ENCODE assay signal across 33 cellular contexts in genomic region chrX:118171354-118171753, GRCh38. TPM values are rescaled to one million over a fixed set of nuclear protein-coding genes. Genes with fewer than 3 reads are reported as not detected.
"Had no signal": no experiment of that assay in that cellular context is flagged by ENCODE, and none has a peak within 500 bp of the region (broad histone marks: within the 10 kb centered on the region; RNA-seq: fewer than 3 reads in every experiment).

No MANE protein-coding gene starts in this region.

- H3K36me3 ChIP-seq: ascending aorta, breast epithelium, cardiac muscle cell, esophagus muscularis mucosa, gastroesophageal sphincter had no signal

- H3K27me3 Mint-ChIP-seq: activated CD4-positive, alpha-beta T cell treated with anti-CD3 and anti-CD28 coated beads for 36 hours; activated CD4-positive, alpha-beta T cell treated with anti-CD3 and anti-CD28 coated beads, Interleukin-2, amount 10 ng/mL, durations not matched to agents 24 days and 14 days; activated CD8-positive, alpha-beta memory T cell treated with anti-CD3 and anti-CD28 coated beads, Interleukin-2, amount 10 ng/mL, durations not matched to agents 7 days and 5 days; activated naive CD4-positive, alpha-beta T cell treated with anti-CD3 and anti-CD28 coated beads, Interleukin-2, amount 10 ng/mL, durations not matched to agents 7 days and 5 days; dendritic cell treated with granulocyte-macrophage colony-stimulating factor and Interleukin-4, amounts not matched to agents 40 ng/mL and 50 ng/mL, for 4 days had no signal

- DNase-seq: activated CD4-positive, alpha-beta memory T cell treated with anti-CD3 and anti-CD28 coated beads for 36 hours; activated CD4-positive, alpha-beta T cell treated with anti-CD3 and anti-CD28 coated beads for 36 hours; activated CD4-positive, alpha-beta T cell treated with anti-CD3 and anti-CD28 coated beads, Interleukin-2, amount 10 ng/mL, durations not matched to agents 24 days and 14 days; activated CD4-positive, CD25-positive, alpha-beta regulatory T cell; activated CD4-positive, CD25-positive, alpha-beta regulatory T cell treated with anti-CD3 and anti-CD28 coated beads, Interleukin-2, amount 50 U/mL, for 72 hours; activated CD8-positive, alpha-beta memory T cell treated with anti-CD3 and anti-CD28 coated beads, Interleukin-2, amount 10 ng/mL, durations not matched to agents 7 days and 5 days; activated CD8-positive, alpha-beta memory T cell treated with anti-CD3 and anti-CD28 coated beads, Interleukin-2, amount 50 U/mL, for 4 hours; activated CD8-positive, alpha-beta T cell treated with anti-CD3 and anti-CD28 coated beads, Interleukin-2, amount 10 ng/mL, durations not matched to agents 7 days and 5 days; activated effector memory CD4-positive, alpha-beta T cell treated with anti-CD3 and anti-CD28 coated beads, Interleukin-2, amount 50 U/mL, for 16 hours; activated naive CD4-positive, alpha-beta T cell; activated naive CD4-positive, alpha-beta T cell treated with anti-CD3 and anti-CD28 coated beads, Interleukin-2, amount 10 ng/mL, durations not matched to agents 7 days and 5 days; activated naive CD8-positive, alpha-beta T cell treated with anti-CD3 and anti-CD28 coated beads, Interleukin-2, amount 10 ng/mL, durations not matched to agents 7 days and 5 days; activated T-cell treated with anti-CD3 and anti-CD28 coated beads, Interleukin-2, amount 50 U/mL, for 1 hour; activated T-cell treated with anti-CD3 and anti-CD28 coated beads, Interleukin-2, amount 50 U/mL, for 48 hours; central memory CD4-positive, alpha-beta T cell; cerebellar nuclear complex; dorsolateral prefrontal cortex; effector memory CD4-positive, alpha-beta T cell; erythroblast; foreskin melanocyte; T-helper 2 cell had no signal

- H3K27me3 ChIP-seq: ascending aorta, cardiac muscle cell, esophagus muscularis mucosa, gastroesophageal sphincter had no signal

- ATAC-seq: activated CD4-positive, alpha-beta T cell treated with anti-CD3 and anti-CD28 coated beads for 36 hours; activated CD8-positive, alpha-beta memory T cell treated with anti-CD3 and anti-CD28 coated beads, Interleukin-2, amount 10 ng/mL, durations not matched to agents 7 days and 5 days; activated CD8-positive, alpha-beta T cell treated with anti-CD3 and anti-CD28 coated beads, Interleukin-2, amount 10 ng/mL, durations not matched to agents 7 days and 5 days; activated naive CD4-positive, alpha-beta T cell treated with anti-CD3 and anti-CD28 coated beads, Interleukin-2, amount 50 U/mL, for 72 hours; gastroesophageal sphincter had no signal

- H3K27ac ChIP-seq: ascending aorta, breast epithelium, cardiac muscle cell, coronary artery, dorsolateral prefrontal cortex, esophagus muscularis mucosa, gastroesophageal sphincter had no signal

- H3K4me1 ChIP-seq: ascending aorta, breast epithelium, gastroesophageal sphincter had no signal

- H3K9me3 ChIP-seq: ascending aorta, breast epithelium, esophagus muscularis mucosa, gastroesophageal sphincter had no signal

- H3K36me3 Mint-ChIP-seq: activated CD4-positive, alpha-beta memory T cell treated with anti-CD3 and anti-CD28 coated beads for 36 hours; activated CD8-positive, alpha-beta memory T cell treated with anti-CD3 and anti-CD28 coated beads, Interleukin-2, amount 10 ng/mL, durations not matched to agents 7 days and 5 days; activated naive CD4-positive, alpha-beta T cell treated with anti-CD3 and anti-CD28 coated beads, Interleukin-2, amount 10 ng/mL, durations not matched to agents 7 days and 5 days; activated naive CD4-positive, alpha-beta T cell treated with anti-CD3 and anti-CD28 coated beads, Interleukin-2, amount 50 U/mL, for 72 hours; activated naive CD8-positive, alpha-beta T cell treated with anti-CD3 and anti-CD28 coated beads, Interleukin-2, amount 10 ng/mL, durations not matched to agents 7 days and 5 days; brain had no signal

- H3K9me3 Mint-ChIP-seq: activated CD4-positive, alpha-beta memory T cell treated with anti-CD3 and anti-CD28 coated beads for 36 hours; activated CD4-positive, alpha-beta T cell treated with anti-CD3 and anti-CD28 coated beads, Interleukin-2, amount 10 ng/mL, durations not matched to agents 24 days and 14 days; activated naive CD4-positive, alpha-beta T cell treated with anti-CD3 and anti-CD28 coated beads, Interleukin-2, amount 10 ng/mL, durations not matched to agents 7 days and 5 days; activated naive CD4-positive, alpha-beta T cell treated with anti-CD3 and anti-CD28 coated beads, Interleukin-2, amount 50 U/mL, for 72 hours; activated naive CD8-positive, alpha-beta T cell treated with anti-CD3 and anti-CD28 coated beads, Interleukin-2, amount 10 ng/mL, durations not matched to agents 7 days and 5 days; activated T-helper 1 cell treated with anti-CD3 and anti-CD28 coated beads, Interleukin-12 subunit alpha, Interleukin-12 subunit beta, Interleukin-2, Interleukin-4 antibody, amounts not matched to agents 30 ng/mL and 10 ng/mL and 1 ng/mL, durations not matched to agents 14 hours and 24 hours and 36 hours; activated T-helper 2 cell treated with anti-CD3 and anti-CD28 coated beads, Interferon-gamma antibody, Interleukin-2, Interleukin-4, amounts not matched to agents 10 μg/mL and 5 μg/mL and 100 μg/mL, durations not matched to agents 14 hours and 24 hours and 36 hours; brain; dendritic cell treated with granulocyte-macrophage colony-stimulating factor and Interleukin-4, amounts not matched to agents 40 ng/mL and 50 ng/mL, for 4 days had no signal

- H3K4me3 ChIP-seq: ascending aorta, breast epithelium, cardiac muscle cell, coronary artery, dorsolateral prefrontal cortex, esophagus muscularis mucosa, gastroesophageal sphincter had no signal

- H3K4me3 Mint-ChIP-seq: activated CD4-positive, alpha-beta memory T cell treated with anti-CD3 and anti-CD28 coated beads for 36 hours; activated CD4-positive, alpha-beta T cell treated with anti-CD3 and anti-CD28 coated beads for 36 hours; activated CD4-positive, alpha-beta T cell treated with anti-CD3 and anti-CD28 coated beads, Interleukin-2, amount 10 ng/mL, durations not matched to agents 24 days and 14 days; activated CD8-positive, alpha-beta memory T cell treated with anti-CD3 and anti-CD28 coated beads, Interleukin-2, amount 10 ng/mL, durations not matched to agents 7 days and 5 days; activated CD8-positive, alpha-beta T cell treated with anti-CD3 and anti-CD28 coated beads, Interleukin-2, amount 10 ng/mL, durations not matched to agents 7 days and 5 days; activated naive CD4-positive, alpha-beta T cell treated with anti-CD3 and anti-CD28 coated beads, Interleukin-2, amount 10 ng/mL, durations not matched to agents 7 days and 5 days; activated naive CD8-positive, alpha-beta T cell treated with anti-CD3 and anti-CD28 coated beads, Interleukin-2, amount 10 ng/mL, durations not matched to agents 7 days and 5 days; activated T-helper 1 cell treated with anti-CD3 and anti-CD28 coated beads, Interleukin-12 subunit alpha, Interleukin-12 subunit beta, Interleukin-2, Interleukin-4 antibody, amounts not matched to agents 30 ng/mL and 10 ng/mL and 1 ng/mL, durations not matched to agents 14 hours and 24 hours and 36 hours; brain; dendritic cell treated with granulocyte-macrophage colony-stimulating factor and Interleukin-4, amounts not matched to agents 40 ng/mL and 50 ng/mL, for 4 days; endodermal cell had no signal

- H3K4me1 Mint-ChIP-seq: activated CD4-positive, alpha-beta T cell treated with anti-CD3 and anti-CD28 coated beads for 36 hours; activated CD4-positive, alpha-beta T cell treated with anti-CD3 and anti-CD28 coated beads, Interleukin-2, amount 10 ng/mL, durations not matched to agents 24 days and 14 days; activated CD8-positive, alpha-beta memory T cell treated with anti-CD3 and anti-CD28 coated beads, Interleukin-2, amount 10 ng/mL, durations not matched to agents 7 days and 5 days; activated naive CD4-positive, alpha-beta T cell treated with anti-CD3 and anti-CD28 coated beads, Interleukin-2, amount 10 ng/mL, durations not matched to agents 7 days and 5 days; activated naive CD8-positive, alpha-beta T cell treated with anti-CD3 and anti-CD28 coated beads, Interleukin-2, amount 10 ng/mL, durations not matched to agents 7 days and 5 days; brain had no signal

- H3K27ac Mint-ChIP-seq: activated CD4-positive, alpha-beta memory T cell treated with anti-CD3 and anti-CD28 coated beads for 36 hours; activated CD4-positive, alpha-beta T cell treated with anti-CD3 and anti-CD28 coated beads for 36 hours; activated CD4-positive, alpha-beta T cell treated with anti-CD3 and anti-CD28 coated beads, Interleukin-2, amount 10 ng/mL, durations not matched to agents 24 days and 14 days; activated CD8-positive, alpha-beta memory T cell treated with anti-CD3 and anti-CD28 coated beads, Interleukin-2, amount 10 ng/mL, durations not matched to agents 7 days and 5 days; activated CD8-positive, alpha-beta T cell treated with anti-CD3 and anti-CD28 coated beads, Interleukin-2, amount 10 ng/mL, durations not matched to agents 7 days and 5 days; activated naive CD4-positive, alpha-beta T cell treated with anti-CD3 and anti-CD28 coated beads, Interleukin-2, amount 10 ng/mL, durations not matched to agents 7 days and 5 days; activated naive CD4-positive, alpha-beta T cell treated with anti-CD3 and anti-CD28 coated beads, Interleukin-2, amount 50 U/mL, for 72 hours; activated naive CD8-positive, alpha-beta T cell treated with anti-CD3 and anti-CD28 coated beads, Interleukin-2, amount 10 ng/mL, durations not matched to agents 7 days and 5 days; activated T-helper 1 cell treated with anti-CD3 and anti-CD28 coated beads, Interleukin-12 subunit alpha, Interleukin-12 subunit beta, Interleukin-2, Interleukin-4 antibody, amounts not matched to agents 30 ng/mL and 10 ng/mL and 1 ng/mL, durations not matched to agents 14 hours and 24 hours and 36 hours; activated T-helper 2 cell treated with anti-CD3 and anti-CD28 coated beads, Interferon-gamma antibody, Interleukin-2, Interleukin-4, amounts not matched to agents 10 μg/mL and 5 μg/mL and 100 μg/mL, durations not matched to agents 14 hours and 24 hours and 36 hours; dendritic cell treated with granulocyte-macrophage colony-stimulating factor and Interleukin-4, amounts not matched to agents 40 ng/mL and 50 ng/mL, for 4 days; endodermal cell had no signal

RNA-seq across cellular contexts. Expression of gene KLHL13, which starts 54.7 kb away (rescaled TPM):
- total RNA-seq: activated T-helper 1 cell treated with anti-CD3 and anti-CD28 coated beads, Interleukin-12 subunit alpha, Interleukin-12 subunit beta, Interleukin-2, Interleukin-4 antibody, amounts not matched to agents 30 ng/mL and 10 ng/mL and 1 ng/mL, durations not matched to agents 14 hours and 24 hours and 36 hours had no signal
